ENCODE assay signal across 38 cellular contexts in genomic region chr6:110256366-110256765, GRCh38.
"Had no signal": no experiment of that assay in that cellular context is flagged by ENCODE, and none has a peak within 500 bp of the region (broad histone marks: within the 10 kb centered on the region; RNA-seq: fewer than 3 reads in every experiment).

No MANE protein-coding gene starts in this region.

- H3K4me1 Mint-ChIP-seq: activated naive CD4-positive, alpha-beta T cell treated with anti-CD3 and anti-CD28 coated beads, Interleukin-2, amount 10 ng/mL, durations not matched to agents 7 days and 5 days; activated naive CD4-positive, alpha-beta T cell treated with anti-CD3 and anti-CD28 coated beads, Interleukin-2, amount 50 U/mL, for 24 hours; activated naive CD8-positive, alpha-beta T cell treated with anti-CD3 and anti-CD28 coated beads for 36 hours; activated naive CD8-positive, alpha-beta T cell treated with anti-CD3 and anti-CD28 coated beads, Interleukin-2, amount 10 ng/mL, durations not matched to agents 7 days and 5 days; activated naive CD8-positive, alpha-beta T cell treated with anti-CD3 and anti-CD28 coated beads, Interleukin-2, amount 50 U/mL, for 24 hours; activated T-helper 17 cell treated with anti-CD3 and anti-CD28 coated beads, Interleukin-2, amount 50 U/mL, for 72 hours; brain; central memory CD8-positive, alpha-beta T cell had no signal

- H3K36me3 Mint-ChIP-seq: activated naive CD4-positive, alpha-beta T cell treated with anti-CD3 and anti-CD28 coated beads, Interleukin-2, amount 10 ng/mL, durations not matched to agents 7 days and 5 days; activated naive CD8-positive, alpha-beta T cell treated with anti-CD3 and anti-CD28 coated beads, Interleukin-2, amount 10 ng/mL, durations not matched to agents 7 days and 5 days; brain had no signal

- H3K4me3 ChIP-seq: adrenal gland, ascending aorta, body of pancreas, breast epithelium, cardiac muscle cell had no signal

- DNase-seq: activated effector memory CD4-positive, alpha-beta T cell treated with anti-CD3 and anti-CD28 coated beads, Interleukin-2, amount 50 U/mL, for 16 hours; activated effector memory CD4-positive, alpha-beta T cell treated with Interleukin-2 at 50 U/mL for 16 hours; activated gamma-delta T cell; activated gamma-delta T cell treated with Interleukin-2 at 50 U/mL for 16 hours; activated naive CD4-positive, alpha-beta T cell; activated naive CD4-positive, alpha-beta T cell treated with anti-CD3 and anti-CD28 coated beads for 36 hours; activated naive CD4-positive, alpha-beta T cell treated with anti-CD3 and anti-CD28 coated beads, Interleukin-2, amount 10 ng/mL, durations not matched to agents 7 days and 5 days; activated naive CD4-positive, alpha-beta T cell treated with anti-CD3 and anti-CD28 coated beads, Interleukin-2, amount 50 U/mL, for 16 hours; activated naive CD4-positive, alpha-beta T cell treated with Interleukin-2 at 50 U/mL for 16 hours; activated naive CD8-positive, alpha-beta T cell treated with anti-CD3 and anti-CD28 coated beads for 36 hours; activated naive CD8-positive, alpha-beta T cell treated with anti-CD3 and anti-CD28 coated beads, Interleukin-2, amount 10 ng/mL, durations not matched to agents 7 days and 5 days; activated naive CD8-positive, alpha-beta T cell treated with anti-CD3 and anti-CD28 coated beads, Interleukin-2, amount 50 U/mL, for 24 hours; activated T-cell treated with anti-CD3 and anti-CD28 coated beads, Interleukin-2, amount 50 U/mL, for 1 hour; activated T-cell treated with anti-CD3 and anti-CD28 coated beads, Interleukin-2, amount 50 U/mL, for 24 hours; activated T-cell treated with anti-CD3 and anti-CD28 coated beads, Interleukin-2, amount 50 U/mL, for 4 hours; activated T-cell treated with anti-CD3 and anti-CD28 coated beads, Interleukin-2, amount 50 U/mL, for 48 hours; activated T-cell treated with anti-CD3 and anti-CD28 coated beads, Interleukin-2, amount 50 U/mL, for 72 hours; adrenal gland; amniotic stem cell; amygdala; anterior cingulate cortex; aorta; body of pancreas; brain microvascular endothelial cell; caudate nucleus; central memory CD4-positive, alpha-beta T cell; cerebellar nuclear complex had no signal

- H3K4me3 Mint-ChIP-seq: activated naive CD4-positive, alpha-beta T cell treated with anti-CD3 and anti-CD28 coated beads for 36 hours; activated naive CD4-positive, alpha-beta T cell treated with anti-CD3 and anti-CD28 coated beads, Interleukin-2, amount 10 ng/mL, durations not matched to agents 7 days and 5 days; activated naive CD4-positive, alpha-beta T cell treated with anti-CD3 and anti-CD28 coated beads, Interleukin-2, amount 50 U/mL, for 24 hours; activated naive CD8-positive, alpha-beta T cell; activated naive CD8-positive, alpha-beta T cell treated with anti-CD3 and anti-CD28 coated beads for 36 hours; activated naive CD8-positive, alpha-beta T cell treated with anti-CD3 and anti-CD28 coated beads, Interleukin-2, amount 10 ng/mL, durations not matched to agents 7 days and 5 days; activated naive CD8-positive, alpha-beta T cell treated with anti-CD3 and anti-CD28 coated beads, Interleukin-2, amount 50 U/mL, for 24 hours; activated T-cell treated with anti-CD3 and anti-CD28 coated beads, Interleukin-2, amount 50 U/mL, for 24 hours; activated T-cell treated with anti-CD3 and anti-CD28 coated beads, Interleukin-2, amount 50 U/mL, for 4 hours; activated T-cell treated with anti-CD3 and anti-CD28 coated beads, Interleukin-2, amount 50 U/mL, for 72 hours; activated T-helper 1 cell treated with anti-CD3 and anti-CD28 coated beads, Interleukin-12 subunit alpha, Interleukin-12 subunit beta, Interleukin-2, Interleukin-4 antibody, amounts not matched to agents 30 ng/mL and 10 ng/mL and 1 ng/mL, durations not matched to agents 14 hours and 24 hours and 36 hours; activated T-helper 17 cell treated with anti-CD3 and anti-CD28 coated beads, Interleukin-2, amount 50 U/mL, for 72 hours; brain; central memory CD8-positive, alpha-beta T cell had no signal

- H3K27me3 Mint-ChIP-seq: activated naive CD4-positive, alpha-beta T cell treated with anti-CD3 and anti-CD28 coated beads, Interleukin-2, amount 10 ng/mL, durations not matched to agents 7 days and 5 days; activated naive CD8-positive, alpha-beta T cell treated with anti-CD3 and anti-CD28 coated beads for 36 hours; activated naive CD8-positive, alpha-beta T cell treated with anti-CD3 and anti-CD28 coated beads, Interleukin-2, amount 10 ng/mL, durations not matched to agents 7 days and 5 days; activated naive CD8-positive, alpha-beta T cell treated with anti-CD3 and anti-CD28 coated beads, Interleukin-2, amount 50 U/mL, for 24 hours had no signal

- H3K9me3 Mint-ChIP-seq: activated naive CD4-positive, alpha-beta T cell treated with anti-CD3 and anti-CD28 coated beads, Interleukin-2, amount 10 ng/mL, durations not matched to agents 7 days and 5 days; activated T-helper 1 cell treated with anti-CD3 and anti-CD28 coated beads, Interleukin-12 subunit alpha, Interleukin-12 subunit beta, Interleukin-2, Interleukin-4 antibody, amounts not matched to agents 30 ng/mL and 10 ng/mL and 1 ng/mL, durations not matched to agents 14 hours and 24 hours and 36 hours; activated T-helper 2 cell treated with anti-CD3 and anti-CD28 coated beads, Interferon-gamma antibody, Interleukin-2, Interleukin-4, amounts not matched to agents 10 μg/mL and 5 μg/mL and 100 μg/mL, durations not matched to agents 14 hours and 24 hours and 36 hours had no signal

- H3K27ac ChIP-seq: adrenal gland, ascending aorta, body of pancreas, brain microvascular endothelial cell, breast epithelium, cardiac muscle cell had no signal

- H3K27me3 ChIP-seq: adrenal gland, ascending aorta, body of pancreas, brain microvascular endothelial cell, breast epithelium, cardiac muscle cell had no signal

- H3K36me3 ChIP-seq: adrenal gland, ascending aorta, brain microvascular endothelial cell, breast epithelium, cardiac muscle cell had no signal

- H3K4me1 ChIP-seq: adrenal gland, ascending aorta, body of pancreas, breast epithelium had no signal

- H3K27ac Mint-ChIP-seq: activated naive CD4-positive, alpha-beta T cell treated with anti-CD3 and anti-CD28 coated beads for 36 hours; activated naive CD4-positive, alpha-beta T cell treated with anti-CD3 and anti-CD28 coated beads, Interleukin-2, amount 10 ng/mL, durations not matched to agents 7 days and 5 days; activated naive CD4-positive, alpha-beta T cell treated with anti-CD3 and anti-CD28 coated beads, Interleukin-2, amount 50 U/mL, for 24 hours; activated naive CD4-positive, alpha-beta T cell treated with anti-CD3 and anti-CD28 coated beads, Interleukin-2, amount 50 U/mL, for 72 hours; activated naive CD8-positive, alpha-beta T cell; activated naive CD8-positive, alpha-beta T cell treated with anti-CD3 and anti-CD28 coated beads for 36 hours; activated naive CD8-positive, alpha-beta T cell treated with anti-CD3 and anti-CD28 coated beads, Interleukin-2, amount 10 ng/mL, durations not matched to agents 7 days and 5 days; activated naive CD8-positive, alpha-beta T cell treated with anti-CD3 and anti-CD28 coated beads, Interleukin-2, amount 50 U/mL, for 24 hours; activated T-cell treated with anti-CD3 and anti-CD28 coated beads, Interleukin-2, amount 50 U/mL, for 24 hours; activated T-cell treated with anti-CD3 and anti-CD28 coated beads, Interleukin-2, amount 50 U/mL, for 72 hours; activated T-helper 1 cell treated with anti-CD3 and anti-CD28 coated beads, Interleukin-12 subunit alpha, Interleukin-12 subunit beta, Interleukin-2, Interleukin-4 antibody, amounts not matched to agents 30 ng/mL and 10 ng/mL and 1 ng/mL, durations not matched to agents 14 hours and 24 hours and 36 hours; activated T-helper 17 cell treated with anti-CD3 and anti-CD28 coated beads, Interleukin-2, amount 50 U/mL, for 72 hours; activated T-helper 2 cell treated with anti-CD3 and anti-CD28 coated beads, Interferon-gamma antibody, Interleukin-2, Interleukin-4, amounts not matched to agents 10 μg/mL and 5 μg/mL and 100 μg/mL, durations not matched to agents 14 hours and 24 hours and 36 hours; brain had no signal

- H3K9me3 ChIP-seq: adrenal gland had no signal
